ENCODE assay signal across 1 cellular context in the genomic region with DNA sequence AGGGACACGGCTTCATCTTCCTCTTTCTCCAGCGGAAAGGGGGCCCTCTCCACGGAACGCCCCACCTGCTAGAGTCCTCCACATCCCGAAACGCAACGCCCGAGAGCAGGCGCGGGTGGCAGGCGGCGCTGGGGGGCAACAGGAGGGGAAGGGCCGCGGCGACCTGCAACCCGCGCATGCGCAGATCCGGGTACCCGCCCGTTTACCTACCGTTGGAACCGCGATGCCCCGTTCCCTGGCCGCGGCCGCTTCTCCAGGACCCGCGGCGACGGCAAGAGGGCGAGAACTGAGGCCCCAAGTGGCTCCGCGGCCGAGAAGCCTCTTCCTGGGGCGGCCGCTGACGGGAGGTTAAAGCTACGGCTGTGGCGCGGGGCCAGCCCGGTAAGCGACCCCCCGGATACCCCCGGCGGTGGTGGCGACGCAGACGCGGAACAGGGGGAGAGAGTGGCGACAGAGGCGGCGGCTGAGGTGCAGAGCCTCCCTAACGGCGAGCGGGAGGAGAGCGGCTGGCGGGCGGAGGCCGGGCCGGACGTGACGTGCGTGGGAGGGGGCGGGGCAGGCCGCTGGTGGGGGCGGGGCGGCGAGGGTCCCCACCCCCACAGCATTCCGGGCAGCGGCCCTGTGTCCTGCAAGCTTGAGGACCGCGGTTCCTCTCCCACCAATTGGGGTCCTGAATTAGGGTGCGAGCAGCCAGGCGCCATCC.
TF ChIP-seq lines count a peak whose summit lies in the region.

A gene (minus strand): TSS at position 508 of the 703 bp plus-strand sequence. CDS start 13,968 bp downstream, outside the sequence.

TF ChIP-seq in HEK293, 187 proteins besides CTCF, POLR2A, EP300 and RAD21 (continued from another document and continues in another):
- TF ChIP-seq, protein P1, sequence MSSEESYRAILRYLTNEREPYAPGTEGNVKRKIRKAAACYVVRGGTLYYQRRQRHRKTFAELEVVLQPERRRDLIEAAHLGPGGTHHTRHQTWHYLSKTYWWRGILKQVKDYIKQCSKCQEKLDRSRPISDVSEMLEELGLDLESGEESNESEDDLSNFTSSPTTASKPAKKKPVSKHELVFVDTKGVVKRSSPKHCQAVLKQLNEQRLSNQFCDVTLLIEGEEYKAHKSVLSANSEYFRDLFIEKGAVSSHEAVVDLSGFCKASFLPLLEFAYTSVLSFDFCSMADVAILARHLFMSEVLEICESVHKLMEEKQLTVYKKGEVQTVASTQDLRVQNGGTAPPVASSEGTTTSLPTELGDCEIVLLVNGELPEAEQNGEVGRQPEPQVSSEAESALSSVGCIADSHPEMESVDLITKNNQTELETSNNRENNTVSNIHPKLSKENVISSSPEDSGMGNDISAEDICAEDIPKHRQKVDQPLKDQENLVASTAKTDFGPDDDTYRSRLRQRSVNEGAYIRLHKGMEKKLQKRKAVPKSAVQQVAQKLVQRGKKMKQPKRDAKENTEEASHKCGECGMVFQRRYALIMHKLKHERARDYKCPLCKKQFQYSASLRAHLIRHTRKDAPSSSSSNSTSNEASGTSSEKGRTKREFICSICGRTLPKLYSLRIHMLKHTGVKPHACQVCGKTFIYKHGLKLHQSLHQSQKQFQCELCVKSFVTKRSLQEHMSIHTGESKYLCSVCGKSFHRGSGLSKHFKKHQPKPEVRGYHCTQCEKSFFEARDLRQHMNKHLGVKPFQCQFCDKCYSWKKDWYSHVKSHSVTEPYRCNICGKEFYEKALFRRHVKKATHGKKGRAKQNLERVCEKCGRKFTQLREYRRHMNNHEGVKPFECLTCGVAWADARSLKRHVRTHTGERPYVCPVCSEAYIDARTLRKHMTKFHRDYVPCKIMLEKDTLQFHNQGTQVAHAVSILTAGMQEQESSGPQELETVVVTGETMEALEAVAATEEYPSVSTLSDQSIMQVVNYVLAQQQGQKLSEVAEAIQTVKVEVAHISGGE (tag by site-specific recombination; conservative IDR thresholded peaks at IDR 0.05; ENCODE audit: low read depth), result peak; percentile 36; the same call in 1 of the 2 replicates
- TF ChIP-seq KLF8 (tag by site-specific recombination; IDR thresholded peaks at IDR 0.05) (peak; percentile 85), EGR2 (tag by site-specific recombination; IDR thresholded peaks at IDR 0.05; ENCODE audit: low read depth) (0 out of 2 replicates have a peak, but pooled peaks have one; percentile 3), ZNF350 (tag by site-specific recombination; IDR thresholded peaks at IDR 0.05) (no peak), ZNF24 (tag by site-specific recombination; IDR thresholded peaks at IDR 0.05) (peak; percentile 77; the same call in 1 of the 2 replicates), ZNF501 (tag by site-specific recombination; IDR thresholded peaks at IDR 0.05) (peak; percentile 94), SP2 (tag by site-specific recombination; IDR thresholded peaks at IDR 0.05) (peak; percentile 75), YY1 (tag by site-specific recombination; IDR thresholded peaks at IDR 0.05) (0 out of 2 replicates have a peak, but pooled peaks have one; percentile 35), SP3 (tag by site-specific recombination; IDR thresholded peaks at IDR 0.05) (peak; percentile 72), GLIS1 (tag by site-specific recombination; IDR thresholded peaks at IDR 0.05) (peak; percentile 88), MYNN (tag by site-specific recombination; IDR thresholded peaks at IDR 0.05; ENCODE audit: borderline replicate concordance) (no peak), WT1 (tag by site-specific recombination; IDR thresholded peaks at IDR 0.05) (peak; percentile 79), ZSCAN30 (tag by site-specific recombination; IDR thresholded peaks at IDR 0.05) (peak; percentile 61), ZNF174 (tag by site-specific recombination; IDR thresholded peaks at IDR 0.05) (no peak), MZF1 (tag by site-specific recombination; IDR thresholded peaks at IDR 0.05; ENCODE audit: borderline replicate concordance) (peak; percentile 43; the same call in 1 of the 2 replicates), GLIS2 (tag by site-specific recombination; IDR thresholded peaks at IDR 0.05) (peak; percentile 99), FEZF1 (tag by site-specific recombination; IDR thresholded peaks at IDR 0.05) (no peak), ZNF2 (tag by site-specific recombination; IDR thresholded peaks at IDR 0.05) (peak; percentile 95), ZNF610 (tag by site-specific recombination; IDR thresholded peaks at IDR 0.05; ENCODE audit: borderline replicate concordance) (peak; percentile 89; the same call in 1 of the 2 replicates), KLF7 (tag by site-specific recombination; IDR thresholded peaks at IDR 0.05; ENCODE audit: borderline replicate concordance) (0 out of 2 replicates have a peak, but pooled peaks have one; percentile 11)
- TF ChIP-seq, protein P2, sequence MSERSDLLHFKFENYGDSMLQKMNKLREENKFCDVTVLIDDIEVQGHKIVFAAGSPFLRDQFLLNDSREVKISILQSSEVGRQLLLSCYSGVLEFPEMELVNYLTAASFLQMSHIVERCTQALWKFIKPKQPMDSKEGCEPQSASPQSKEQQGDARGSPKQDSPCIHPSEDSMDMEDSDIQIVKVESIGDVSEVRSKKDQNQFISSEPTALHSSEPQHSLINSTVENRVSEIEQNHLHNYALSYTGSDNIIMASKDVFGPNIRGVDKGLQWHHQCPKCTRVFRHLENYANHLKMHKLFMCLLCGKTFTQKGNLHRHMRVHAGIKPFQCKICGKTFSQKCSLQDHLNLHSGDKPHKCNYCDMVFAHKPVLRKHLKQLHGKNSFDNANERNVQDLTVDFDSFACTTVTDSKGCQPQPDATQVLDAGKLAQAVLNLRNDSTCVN (tag by site-specific recombination; optimal IDR thresholded peaks at IDR 0.05), result peak; percentile 82
- TF ChIP-seq, protein P3, sequence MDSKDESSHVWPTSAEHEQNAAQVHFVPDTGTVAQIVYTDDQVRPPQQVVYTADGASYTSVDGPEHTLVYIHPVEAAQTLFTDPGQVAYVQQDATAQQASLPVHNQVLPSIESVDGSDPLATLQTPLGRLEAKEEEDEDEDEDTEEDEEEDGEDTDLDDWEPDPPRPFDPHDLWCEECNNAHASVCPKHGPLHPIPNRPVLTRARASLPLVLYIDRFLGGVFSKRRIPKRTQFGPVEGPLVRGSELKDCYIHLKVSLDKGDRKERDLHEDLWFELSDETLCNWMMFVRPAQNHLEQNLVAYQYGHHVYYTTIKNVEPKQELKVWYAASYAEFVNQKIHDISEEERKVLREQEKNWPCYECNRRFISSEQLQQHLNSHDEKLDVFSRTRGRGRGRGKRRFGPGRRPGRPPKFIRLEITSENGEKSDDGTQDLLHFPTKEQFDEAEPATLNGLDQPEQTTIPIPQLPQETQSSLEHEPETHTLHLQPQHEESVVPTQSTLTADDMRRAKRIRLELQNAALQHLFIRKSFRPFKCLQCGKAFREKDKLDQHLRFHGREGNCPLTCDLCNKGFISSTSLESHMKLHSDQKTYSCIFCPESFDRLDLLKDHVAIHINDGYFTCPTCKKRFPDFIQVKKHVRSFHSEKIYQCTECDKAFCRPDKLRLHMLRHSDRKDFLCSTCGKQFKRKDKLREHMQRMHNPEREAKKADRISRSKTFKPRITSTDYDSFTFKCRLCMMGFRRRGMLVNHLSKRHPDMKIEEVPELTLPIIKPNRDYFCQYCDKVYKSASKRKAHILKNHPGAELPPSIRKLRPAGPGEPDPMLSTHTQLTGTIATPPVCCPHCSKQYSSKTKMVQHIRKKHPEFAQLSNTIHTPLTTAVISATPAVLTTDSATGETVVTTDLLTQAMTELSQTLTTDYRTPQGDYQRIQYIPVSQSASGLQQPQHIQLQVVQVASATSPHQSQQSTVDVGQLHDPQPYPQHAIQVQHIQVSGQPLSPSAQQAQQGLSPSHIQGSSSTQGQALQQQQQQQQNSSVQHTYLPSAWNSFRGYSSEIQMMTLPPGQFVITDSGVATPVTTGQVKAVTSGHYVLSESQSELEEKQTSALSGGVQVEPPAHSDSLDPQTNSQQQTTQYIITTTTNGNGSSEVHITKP (tag by site-specific recombination; IDR thresholded peaks at IDR 0.05), result peak; percentile 84
- TF ChIP-seq, protein P4, sequence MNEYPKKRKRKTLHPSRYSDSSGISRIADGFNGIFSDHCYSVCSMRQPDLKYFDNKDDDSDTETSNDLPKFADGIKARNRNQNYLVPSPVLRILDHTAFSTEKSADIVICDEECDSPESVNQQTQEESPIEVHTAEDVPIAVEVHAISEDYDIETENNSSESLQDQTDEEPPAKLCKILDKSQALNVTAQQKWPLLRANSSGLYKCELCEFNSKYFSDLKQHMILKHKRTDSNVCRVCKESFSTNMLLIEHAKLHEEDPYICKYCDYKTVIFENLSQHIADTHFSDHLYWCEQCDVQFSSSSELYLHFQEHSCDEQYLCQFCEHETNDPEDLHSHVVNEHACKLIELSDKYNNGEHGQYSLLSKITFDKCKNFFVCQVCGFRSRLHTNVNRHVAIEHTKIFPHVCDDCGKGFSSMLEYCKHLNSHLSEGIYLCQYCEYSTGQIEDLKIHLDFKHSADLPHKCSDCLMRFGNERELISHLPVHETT (tag by site-specific recombination; IDR thresholded peaks at IDR 0.05), result peak; percentile 77
- TF ChIP-seq, protein P5, sequence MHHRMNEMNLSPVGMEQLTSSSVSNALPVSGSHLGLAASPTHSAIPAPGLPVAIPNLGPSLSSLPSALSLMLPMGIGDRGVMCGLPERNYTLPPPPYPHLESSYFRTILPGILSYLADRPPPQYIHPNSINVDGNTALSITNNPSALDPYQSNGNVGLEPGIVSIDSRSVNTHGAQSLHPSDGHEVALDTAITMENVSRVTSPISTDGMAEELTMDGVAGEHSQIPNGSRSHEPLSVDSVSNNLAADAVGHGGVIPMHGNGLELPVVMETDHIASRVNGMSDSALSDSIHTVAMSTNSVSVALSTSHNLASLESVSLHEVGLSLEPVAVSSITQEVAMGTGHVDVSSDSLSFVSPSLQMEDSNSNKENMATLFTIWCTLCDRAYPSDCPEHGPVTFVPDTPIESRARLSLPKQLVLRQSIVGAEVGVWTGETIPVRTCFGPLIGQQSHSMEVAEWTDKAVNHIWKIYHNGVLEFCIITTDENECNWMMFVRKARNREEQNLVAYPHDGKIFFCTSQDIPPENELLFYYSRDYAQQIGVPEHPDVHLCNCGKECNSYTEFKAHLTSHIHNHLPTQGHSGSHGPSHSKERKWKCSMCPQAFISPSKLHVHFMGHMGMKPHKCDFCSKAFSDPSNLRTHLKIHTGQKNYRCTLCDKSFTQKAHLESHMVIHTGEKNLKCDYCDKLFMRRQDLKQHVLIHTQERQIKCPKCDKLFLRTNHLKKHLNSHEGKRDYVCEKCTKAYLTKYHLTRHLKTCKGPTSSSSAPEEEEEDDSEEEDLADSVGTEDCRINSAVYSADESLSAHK (tag by site-specific recombination; IDR thresholded peaks at IDR 0.05), result 0 out of 2 replicates have a peak, but pooled peaks have one; percentile 40
- TF ChIP-seq, protein P6, sequence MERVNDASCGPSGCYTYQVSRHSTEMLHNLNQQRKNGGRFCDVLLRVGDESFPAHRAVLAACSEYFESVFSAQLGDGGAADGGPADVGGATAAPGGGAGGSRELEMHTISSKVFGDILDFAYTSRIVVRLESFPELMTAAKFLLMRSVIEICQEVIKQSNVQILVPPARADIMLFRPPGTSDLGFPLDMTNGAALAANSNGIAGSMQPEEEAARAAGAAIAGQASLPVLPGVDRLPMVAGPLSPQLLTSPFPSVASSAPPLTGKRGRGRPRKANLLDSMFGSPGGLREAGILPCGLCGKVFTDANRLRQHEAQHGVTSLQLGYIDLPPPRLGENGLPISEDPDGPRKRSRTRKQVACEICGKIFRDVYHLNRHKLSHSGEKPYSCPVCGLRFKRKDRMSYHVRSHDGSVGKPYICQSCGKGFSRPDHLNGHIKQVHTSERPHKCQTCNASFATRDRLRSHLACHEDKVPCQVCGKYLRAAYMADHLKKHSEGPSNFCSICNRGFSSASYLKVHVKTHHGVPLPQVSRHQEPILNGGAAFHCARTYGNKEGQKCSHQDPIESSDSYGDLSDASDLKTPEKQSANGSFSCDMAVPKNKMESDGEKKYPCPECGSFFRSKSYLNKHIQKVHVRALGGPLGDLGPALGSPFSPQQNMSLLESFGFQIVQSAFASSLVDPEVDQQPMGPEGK (tag by site-specific recombination; IDR thresholded peaks at IDR 0.05), result peak; percentile 95
- TF ChIP-seq, protein P7, sequence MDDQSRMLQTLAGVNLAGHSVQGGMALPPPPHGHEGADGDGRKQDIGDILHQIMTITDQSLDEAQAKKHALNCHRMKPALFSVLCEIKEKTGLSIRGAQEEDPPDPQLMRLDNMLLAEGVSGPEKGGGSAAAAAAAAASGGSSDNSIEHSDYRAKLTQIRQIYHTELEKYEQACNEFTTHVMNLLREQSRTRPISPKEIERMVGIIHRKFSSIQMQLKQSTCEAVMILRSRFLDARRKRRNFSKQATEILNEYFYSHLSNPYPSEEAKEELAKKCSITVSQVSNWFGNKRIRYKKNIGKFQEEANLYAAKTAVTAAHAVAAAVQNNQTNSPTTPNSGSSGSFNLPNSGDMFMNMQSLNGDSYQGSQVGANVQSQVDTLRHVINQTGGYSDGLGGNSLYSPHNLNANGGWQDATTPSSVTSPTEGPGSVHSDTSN (CRISPR knock-in tag; IDR thresholded peaks at IDR 0.05), result no peak
- TF ChIP-seq, protein P8, sequence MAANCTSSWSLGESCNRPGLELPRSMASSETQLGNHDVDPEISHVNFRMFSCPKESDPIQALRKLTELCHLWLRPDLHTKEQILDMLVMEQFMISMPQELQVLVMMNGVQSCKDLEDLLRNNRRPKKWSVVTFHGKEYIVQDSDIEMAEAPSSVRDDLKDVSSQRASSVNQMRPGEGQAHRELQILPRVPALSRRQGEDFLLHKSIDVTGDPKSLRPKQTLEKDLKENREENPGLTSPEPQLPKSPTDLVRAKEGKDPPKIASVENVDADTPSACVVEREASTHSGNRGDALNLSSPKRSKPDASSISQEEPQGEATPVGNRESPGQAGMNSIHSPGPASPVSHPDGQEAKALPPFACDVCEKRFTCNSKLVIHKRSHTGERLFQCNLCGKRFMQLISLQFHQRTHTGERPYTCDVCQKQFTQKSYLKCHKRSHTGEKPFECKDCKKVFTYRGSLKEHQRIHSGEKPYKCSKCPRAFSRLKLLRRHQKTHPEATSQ (tag by site-specific recombination; IDR thresholded peaks at IDR 0.05), result peak; percentile 85
- TF ChIP-seq, protein P9, sequence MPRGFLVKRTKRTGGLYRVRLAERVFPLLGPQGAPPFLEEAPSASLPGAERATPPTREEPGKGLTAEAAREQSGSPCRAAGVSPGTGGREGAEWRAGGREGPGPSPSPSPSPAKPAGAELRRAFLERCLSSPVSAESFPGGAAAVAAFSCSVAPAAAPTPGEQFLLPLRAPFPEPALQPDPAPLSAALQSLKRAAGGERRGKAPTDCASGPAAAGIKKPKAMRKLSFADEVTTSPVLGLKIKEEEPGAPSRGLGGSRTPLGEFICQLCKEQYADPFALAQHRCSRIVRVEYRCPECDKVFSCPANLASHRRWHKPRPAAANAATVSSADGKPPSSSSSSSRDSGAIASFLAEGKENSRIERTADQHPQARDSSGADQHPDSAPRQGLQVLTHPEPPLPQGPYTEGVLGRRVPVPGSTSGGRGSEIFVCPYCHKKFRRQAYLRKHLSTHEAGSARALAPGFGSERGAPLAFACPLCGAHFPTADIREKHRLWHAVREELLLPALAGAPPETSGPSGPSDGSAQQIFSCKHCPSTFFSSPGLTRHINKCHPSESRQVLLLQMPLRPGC (tag by site-specific recombination; IDR thresholded peaks at IDR 0.05), result peak; percentile 68
- TF ChIP-seq, protein P10, sequence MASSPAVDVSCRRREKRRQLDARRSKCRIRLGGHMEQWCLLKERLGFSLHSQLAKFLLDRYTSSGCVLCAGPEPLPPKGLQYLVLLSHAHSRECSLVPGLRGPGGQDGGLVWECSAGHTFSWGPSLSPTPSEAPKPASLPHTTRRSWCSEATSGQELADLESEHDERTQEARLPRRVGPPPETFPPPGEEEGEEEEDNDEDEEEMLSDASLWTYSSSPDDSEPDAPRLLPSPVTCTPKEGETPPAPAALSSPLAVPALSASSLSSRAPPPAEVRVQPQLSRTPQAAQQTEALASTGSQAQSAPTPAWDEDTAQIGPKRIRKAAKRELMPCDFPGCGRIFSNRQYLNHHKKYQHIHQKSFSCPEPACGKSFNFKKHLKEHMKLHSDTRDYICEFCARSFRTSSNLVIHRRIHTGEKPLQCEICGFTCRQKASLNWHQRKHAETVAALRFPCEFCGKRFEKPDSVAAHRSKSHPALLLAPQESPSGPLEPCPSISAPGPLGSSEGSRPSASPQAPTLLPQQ (tag by site-specific recombination; IDR thresholded peaks at IDR 0.05), result peak; percentile 30; the same call in 1 of the 2 replicates
